In the genomic region with DNA sequence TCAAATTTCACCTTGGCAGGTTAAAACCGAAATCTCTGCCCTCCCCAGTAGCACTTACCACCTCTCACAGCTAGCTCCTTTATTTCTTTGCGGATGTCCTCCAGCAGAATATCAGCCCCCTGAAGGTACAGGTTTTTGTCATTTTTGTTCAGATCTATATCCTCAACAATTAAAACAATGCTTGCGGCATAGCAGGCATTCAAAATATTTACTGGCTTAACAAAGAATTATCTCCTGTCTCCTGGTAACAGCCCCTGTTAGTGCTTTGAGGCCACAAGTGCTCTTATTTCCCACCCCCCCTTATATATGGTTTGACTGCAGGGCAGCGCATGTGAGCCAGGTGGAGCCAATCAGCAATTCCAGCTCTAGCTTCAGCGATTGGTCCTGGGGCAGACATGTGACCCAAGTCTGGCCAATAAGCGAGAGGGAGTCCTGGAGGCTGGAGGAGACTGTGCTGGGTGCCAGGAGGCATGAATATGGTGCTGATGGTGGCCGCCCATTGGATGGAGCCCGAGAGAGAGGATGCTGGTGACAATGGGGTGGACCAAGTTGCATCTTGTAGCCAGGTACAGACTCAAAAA, we compare ENCODE assay signal across 1 cellular context.
A peak's percentile ranks its signal among the peaks of the same experiment; 100 is the strongest.
TF ChIP-seq lines count a peak whose summit lies in the region.

No MANE protein-coding gene starts in this region.

TF ChIP-seq in K562, 482 proteins besides CTCF, POLR2A, EP300 and RAD21:
- TF ChIP-seq CEBPG (CRISPR knock-in tag; IDR thresholded peaks at IDR 0.05) = no peak
- no peak for TF ChIP-seq CEBPG (tag; conservative IDR thresholded peaks at IDR 0.05 in 1 of 2, IDR thresholded peaks at IDR 0.05 in 1 of 2)
- TF ChIP-seq RAD51 (IDR thresholded peaks at IDR 0.05; ENCODE audit: borderline replicate concordance, low read depth) = peak; percentile 83
- TF ChIP-seq, protein P1, sequence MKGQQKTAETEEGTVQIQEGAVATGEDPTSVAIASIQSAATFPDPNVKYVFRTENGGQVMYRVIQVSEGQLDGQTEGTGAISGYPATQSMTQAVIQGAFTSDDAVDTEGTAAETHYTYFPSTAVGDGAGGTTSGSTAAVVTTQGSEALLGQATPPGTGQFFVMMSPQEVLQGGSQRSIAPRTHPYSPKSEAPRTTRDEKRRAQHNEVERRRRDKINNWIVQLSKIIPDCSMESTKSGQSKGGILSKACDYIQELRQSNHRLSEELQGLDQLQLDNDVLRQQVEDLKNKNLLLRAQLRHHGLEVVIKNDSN (CRISPR knock-in tag; IDR thresholded peaks at IDR 0.05) = peak; percentile 89
- no peak for TF ChIP-seq ZZZ3 (IDR thresholded peaks at IDR 0.05)
- TF ChIP-seq ZNF354B (CRISPR knock-in tag; IDR thresholded peaks at IDR 0.05) = no peak
- TF ChIP-seq, protein P2, sequence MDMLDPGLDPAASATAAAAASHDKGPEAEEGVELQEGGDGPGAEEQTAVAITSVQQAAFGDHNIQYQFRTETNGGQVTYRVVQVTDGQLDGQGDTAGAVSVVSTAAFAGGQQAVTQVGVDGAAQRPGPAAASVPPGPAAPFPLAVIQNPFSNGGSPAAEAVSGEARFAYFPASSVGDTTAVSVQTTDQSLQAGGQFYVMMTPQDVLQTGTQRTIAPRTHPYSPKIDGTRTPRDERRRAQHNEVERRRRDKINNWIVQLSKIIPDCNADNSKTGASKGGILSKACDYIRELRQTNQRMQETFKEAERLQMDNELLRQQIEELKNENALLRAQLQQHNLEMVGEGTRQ (CRISPR knock-in tag; IDR thresholded peaks at IDR 0.05) = peak; percentile 91
- no peak for TF ChIP-seq ZNF212 (CRISPR knock-in tag; IDR thresholded peaks at IDR 0.05)
- no peak for TF ChIP-seq ETS2 (tag; IDR thresholded peaks at IDR 0.05; ENCODE audit: borderline replicate concordance, poor library complexity, severe bottlenecking)
- TF ChIP-seq NFYB (IDR thresholded peaks at IDR 0.05; ENCODE audit: extremely low read depth, insufficient read length) = peak; percentile 85
- TF ChIP-seq NRF1 (conservative IDR thresholded peaks at IDR 0.05 in 1 of 2, IDR thresholded peaks at IDR 0.05 in 1 of 2) = peak; percentile 34 to 49
- TF ChIP-seq EWSR1 (IDR thresholded peaks at IDR 0.05; ENCODE audit: borderline replicate concordance, low read depth, partially characterized antibody) = no peak
- TF ChIP-seq BCL6 (CRISPR knock-in tag; IDR thresholded peaks at IDR 0.05) = no peak
- TF ChIP-seq HCFC1 (IDR thresholded peaks at IDR 0.05; ENCODE audit: low read depth, low read length) = no peak
- TF ChIP-seq ZNF224 (CRISPR knock-in tag; IDR thresholded peaks at IDR 0.05) = no peak
- TF ChIP-seq FOS (IDR thresholded peaks at IDR 0.05; ENCODE audit: extremely low read depth, insufficient read length) = peak; percentile 56
- TF ChIP-seq, protein P3, sequence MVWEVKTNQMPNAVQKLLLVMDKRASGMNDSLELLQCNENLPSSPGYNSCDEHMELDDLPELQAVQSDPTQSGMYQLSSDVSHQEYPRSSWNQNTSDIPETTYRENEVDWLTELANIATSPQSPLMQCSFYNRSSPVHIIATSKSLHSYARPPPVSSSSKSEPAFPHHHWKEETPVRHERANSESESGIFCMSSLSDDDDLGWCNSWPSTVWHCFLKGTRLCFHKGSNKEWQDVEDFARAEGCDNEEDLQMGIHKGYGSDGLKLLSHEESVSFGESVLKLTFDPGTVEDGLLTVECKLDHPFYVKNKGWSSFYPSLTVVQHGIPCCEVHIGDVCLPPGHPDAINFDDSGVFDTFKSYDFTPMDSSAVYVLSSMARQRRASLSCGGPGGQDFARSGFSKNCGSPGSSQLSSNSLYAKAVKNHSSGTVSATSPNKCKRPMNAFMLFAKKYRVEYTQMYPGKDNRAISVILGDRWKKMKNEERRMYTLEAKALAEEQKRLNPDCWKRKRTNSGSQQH (CRISPR knock-in tag; IDR thresholded peaks at IDR 0.05) = no peak
- TF ChIP-seq, protein P4, sequence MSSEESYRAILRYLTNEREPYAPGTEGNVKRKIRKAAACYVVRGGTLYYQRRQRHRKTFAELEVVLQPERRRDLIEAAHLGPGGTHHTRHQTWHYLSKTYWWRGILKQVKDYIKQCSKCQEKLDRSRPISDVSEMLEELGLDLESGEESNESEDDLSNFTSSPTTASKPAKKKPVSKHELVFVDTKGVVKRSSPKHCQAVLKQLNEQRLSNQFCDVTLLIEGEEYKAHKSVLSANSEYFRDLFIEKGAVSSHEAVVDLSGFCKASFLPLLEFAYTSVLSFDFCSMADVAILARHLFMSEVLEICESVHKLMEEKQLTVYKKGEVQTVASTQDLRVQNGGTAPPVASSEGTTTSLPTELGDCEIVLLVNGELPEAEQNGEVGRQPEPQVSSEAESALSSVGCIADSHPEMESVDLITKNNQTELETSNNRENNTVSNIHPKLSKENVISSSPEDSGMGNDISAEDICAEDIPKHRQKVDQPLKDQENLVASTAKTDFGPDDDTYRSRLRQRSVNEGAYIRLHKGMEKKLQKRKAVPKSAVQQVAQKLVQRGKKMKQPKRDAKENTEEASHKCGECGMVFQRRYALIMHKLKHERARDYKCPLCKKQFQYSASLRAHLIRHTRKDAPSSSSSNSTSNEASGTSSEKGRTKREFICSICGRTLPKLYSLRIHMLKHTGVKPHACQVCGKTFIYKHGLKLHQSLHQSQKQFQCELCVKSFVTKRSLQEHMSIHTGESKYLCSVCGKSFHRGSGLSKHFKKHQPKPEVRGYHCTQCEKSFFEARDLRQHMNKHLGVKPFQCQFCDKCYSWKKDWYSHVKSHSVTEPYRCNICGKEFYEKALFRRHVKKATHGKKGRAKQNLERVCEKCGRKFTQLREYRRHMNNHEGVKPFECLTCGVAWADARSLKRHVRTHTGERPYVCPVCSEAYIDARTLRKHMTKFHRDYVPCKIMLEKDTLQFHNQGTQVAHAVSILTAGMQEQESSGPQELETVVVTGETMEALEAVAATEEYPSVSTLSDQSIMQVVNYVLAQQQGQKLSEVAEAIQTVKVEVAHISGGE (CRISPR knock-in tag; IDR thresholded peaks at IDR 0.05) = peak in 1 of 3 experiments; percentile 50; a peak in 1 of 6 replicates
- TF ChIP-seq, protein P5, sequence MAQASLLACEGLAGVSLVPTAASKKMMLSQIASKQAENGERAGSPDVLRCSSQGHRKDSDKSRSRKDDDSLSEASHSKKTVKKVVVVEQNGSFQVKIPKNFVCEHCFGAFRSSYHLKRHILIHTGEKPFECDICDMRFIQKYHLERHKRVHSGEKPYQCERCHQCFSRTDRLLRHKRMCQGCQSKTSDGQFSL (CRISPR knock-in tag; IDR thresholded peaks at IDR 0.05) = no peak
- TF ChIP-seq, protein P5 (tag; IDR thresholded peaks at IDR 0.05) = no peak
